In the genomic region with DNA sequence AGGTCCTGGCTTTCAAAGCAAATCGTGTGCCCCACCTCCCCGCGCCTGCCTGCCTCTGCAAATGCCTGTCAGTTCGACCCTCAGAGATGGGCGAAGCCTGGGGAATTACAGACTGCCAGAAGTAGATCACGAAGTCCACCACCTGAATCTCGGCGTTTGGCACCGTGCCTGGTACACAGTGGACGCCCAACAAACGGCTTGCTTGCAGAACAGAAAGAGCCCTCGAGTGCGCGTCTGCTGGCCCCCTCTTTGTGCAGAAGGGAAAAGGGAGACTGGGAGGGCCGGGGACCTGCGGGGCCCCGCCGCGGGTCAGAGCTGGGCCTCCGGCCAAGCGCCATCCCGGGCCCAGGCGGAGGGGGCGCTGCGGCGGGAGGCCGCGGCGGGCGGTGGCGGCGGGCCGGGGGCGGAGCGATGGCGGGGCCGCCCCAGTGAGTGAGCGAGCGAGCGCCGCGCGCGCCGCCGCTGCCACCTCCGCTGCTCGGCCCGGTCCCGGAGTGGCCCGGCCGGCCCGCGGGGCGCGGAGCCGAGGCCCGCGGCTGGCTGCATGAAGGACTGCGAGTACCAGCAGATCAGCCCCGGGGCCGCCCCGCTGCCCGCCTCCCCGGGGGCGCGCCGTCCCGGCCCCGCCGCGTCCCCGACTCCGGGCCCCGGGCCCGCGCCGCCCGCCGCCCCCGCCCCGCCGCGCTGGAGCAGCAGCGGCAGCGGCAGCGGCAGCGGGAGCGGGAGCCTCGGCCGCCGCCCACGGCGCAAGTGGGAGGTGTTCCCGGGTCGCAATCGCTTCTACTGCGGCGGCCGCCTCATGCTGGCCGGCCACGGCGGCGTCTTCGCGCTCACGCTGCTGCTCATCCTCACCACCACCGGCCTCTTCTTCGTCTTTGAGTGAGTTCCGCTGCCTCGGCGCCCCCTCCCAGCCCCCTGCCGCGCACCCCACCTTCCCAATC, we compare ENCODE assay signal across 8 cellular contexts. TPM values are rescaled to one million over a fixed set of nuclear protein-coding genes. Genes with fewer than 3 reads are reported as not detected.
DNase-seq lines count a peak whose midpoint lies in the region; ATAC-seq and TF ChIP-seq lines count a peak whose summit lies in the region.

A gene with protein sequence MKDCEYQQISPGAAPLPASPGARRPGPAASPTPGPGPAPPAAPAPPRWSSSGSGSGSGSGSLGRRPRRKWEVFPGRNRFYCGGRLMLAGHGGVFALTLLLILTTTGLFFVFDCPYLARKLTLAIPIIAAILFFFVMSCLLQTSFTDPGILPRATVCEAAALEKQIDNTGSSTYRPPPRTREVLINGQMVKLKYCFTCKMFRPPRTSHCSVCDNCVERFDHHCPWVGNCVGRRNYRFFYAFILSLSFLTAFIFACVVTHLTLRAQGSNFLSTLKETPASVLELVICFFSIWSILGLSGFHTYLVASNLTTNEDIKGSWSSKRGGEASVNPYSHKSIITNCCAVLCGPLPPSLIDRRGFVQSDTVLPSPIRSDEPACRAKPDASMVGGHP (plus strand): TSS at position 428 of the 941 bp plus-strand sequence. CDS start 117 bp downstream, at position 545.

- H3K27ac ChIP-seq in duodenal mucosa (ENCODE audit: low read depth, low read length), result peak within 1 kb of the TSS; percentile 34
- H3K27ac ChIP-seq in right lobe of liver, result peak within 1 kb of the TSS; percentile 63 to 80 (median 76)

- intact Hi-C loops in right lobe of liver (cut with DNase I), result no loop called here

- peaks cover 0 to 10% of the 10 kb centered on the region in 2 donors for H3K36me3 ChIP-seq in duodenal mucosa (ENCODE audit: control insufficient read depth in 1 of 2, insufficient read depth in 2 of 2, low read length in 2 of 2)
- H3K36me3 ChIP-seq in right lobe of liver, result no peaks in the 10 kb centered on the region

- H3K4me1 ChIP-seq in duodenal mucosa (ENCODE audit: control insufficient read depth in 1 of 2, insufficient read depth in 2 of 2, low read length in 2 of 2), result peaks cover 45 to 49% of the 10 kb centered on the region in 2 donors
- H3K4me1 ChIP-seq in right lobe of liver, result peaks cover 0 to 54% (median 22%) of the 10 kb centered on the region in 4 donors

- WGBS in right lobe of liver (ENCODE audit: insufficient coverage, low coverage, low lambda C conversion rate, missing lambda C conversion rate), result 0% methylated on average over 2 of the region's 114 CpGs

- H3K4me3 ChIP-seq in duodenal mucosa (ENCODE audit: low read depth in 1 of 2, low read length in 2 of 2) (peak within 1 kb of the TSS; percentile 70 to 73), right lobe of liver (peak within 1 kb of the TSS; percentile 54 to 66 (median 60))

- H3K9ac ChIP-seq in duodenal mucosa (ENCODE audit: low read depth in 1 of 2, low read length in 2 of 2), result peak within 1 kb of the TSS; percentile 67

- H3K9me3 ChIP-seq in duodenal mucosa (ENCODE audit: control insufficient read depth in 1 of 2, low read length in 2 of 2), result no peaks in the 10 kb centered on the region
- no peaks in the 10 kb centered on the region for H3K9me3 ChIP-seq in right lobe of liver

- H3K27me3 ChIP-seq in duodenal mucosa (ENCODE audit: control insufficient read depth in 1 of 2, insufficient read depth in 2 of 2, low read length in 2 of 2), result no peaks in the 10 kb centered on the region
- H3K27me3 ChIP-seq in right lobe of liver, result no peaks in the 10 kb centered on the region

- TF ChIP-seq CTCF in right lobe of liver (IDR thresholded peaks at IDR 0.05), result peak; percentile 19 to 74 (median 48)

- DNase-seq in SHP77 (lab: John Stamatoyannopoulos, UW) (peak; percentile 7 to 48), SHP77 treated with DMSO at 0.1 percent for 48 hours (lab: John Stamatoyannopoulos, UW) (no peak), NCI-H2227 treated with DMSO at 0.1 percent for 48 hours (lab: John Stamatoyannopoulos, UW) (peak; percentile 71), right lobe of liver (peak; percentile 79 to 81 (median 80))
- DNase-seq in activated CD4-positive, alpha-beta T cell treated with anti-CD3 and anti-CD28 coated beads, Interleukin-2, amount 50 U/mL, for 24 hours (ENCODE audit: low read depth in 1 of 2, low spot score in 1 of 2), result peak; percentile 46 to 59
- peak; percentile 53 to 73 for DNase-seq in stimulated activated CD4-positive, alpha-beta T cell treated with anti-CD3 and anti-CD28 coated beads, Interleukin-4, amount 100 ng/mL, for 4 hours

- ATAC-seq in HG02973 (IDR thresholded peaks at IDR 0.05; ENCODE audit: unreplicated experiment), result peak; percentile 80
- peak; percentile 81 to 91 (median 85) for ATAC-seq in right lobe of liver

- TF ChIP-seq POLR2A in right lobe of liver (IDR thresholded peaks at IDR 0.05), result peak; percentile 52

RNA-seq across cellular contexts. Expression of the gene that starts here (rescaled TPM):
- total RNA-seq in right lobe of liver, result 10 to 100 TPM in 5 of 6 experiments, 1 to 10 TPM in 1; 9.6 to 16.9 (median 14.1) TPM
